ENCODE assay signal across 8 cellular contexts in genomic region chr6:43052842-43053544, GRCh38. TPM values are rescaled to one million over a fixed set of nuclear protein-coding genes. Genes with fewer than 3 reads are reported as not detected.
DNase-seq lines count a peak whose midpoint lies in the region; ATAC-seq and TF ChIP-seq lines count a peak whose summit lies in the region.

No MANE protein-coding gene starts in this region.

- CTCF ChIA-PET in IMR-90 (lab: Yijun Ruan, JAX) = no interaction called here

- TF ChIP-seq CTCF in IMR-90 (conservative IDR thresholded peaks at IDR 0.05; ENCODE audit: low read depth, low read length) = no peak
- no peak for TF ChIP-seq CTCF in heart left ventricle (IDR thresholded peaks at IDR 0.05)
- no peak for TF ChIP-seq CTCF in prostate gland (IDR thresholded peaks at IDR 0.05)

- in situ Hi-C loops in IMR-90 (cut with MboI; ENCODE audit: low sequenced_read_pairs) = no loop called here

- H3K4ac ChIP-seq in IMR-90 (ENCODE audit: low read depth, low read length) = peak overlapping the region; percentile 98

- peak overlapping the region; percentile 84 to 100 for H4K8ac ChIP-seq in IMR-90 (ENCODE audit: low read depth in 2 of 2, low read length in 2 of 2)

- dilution Hi-C loops in IMR-90 (cut with HindIII; ENCODE audit: low sequenced_read_pairs, unreplicated experiment) = no loop called here

- peak overlapping the region; percentile 100 for H2AK9ac ChIP-seq in IMR-90 (replicated peaks; ENCODE audit: low read depth, low read length, poor library complexity)

- WGBS in IMR-90 (ENCODE audit: extremely low coverage in 2 of 2, insufficient read length in 1 of 2), 2 experiments = 39% methylated on average over 10 of the region's 22 CpGs; no CpG with 5 or more reads in 1 of the 2 experiments
- WGBS in heart left ventricle, 4 donors = 20 to 32% (median 30%) methylated on average over 22 of the region's 22 CpGs
- WGBS in prostate gland = 11% methylated on average over 22 of the region's 22 CpGs

- DNase-seq in AG08396 (ENCODE audit: low spot score) = peak; percentile 35
- peak; percentile 20 for DNase-seq in IMR-90
- DNase-seq in activated T-helper 2 cell treated with anti-CD3 and anti-CD28 coated beads, Interferon-gamma antibody, Interleukin-2, Interleukin-4, amounts not matched to agents 10 μg/mL and 5 μg/mL and 100 μg/mL, durations not matched to agents 14 hours and 24 hours and 36 hours (ENCODE audit: low spot score) = no peak
- DNase-seq in heart left ventricle = peak in 3 of 5 donors; percentile 40 to 48 (median 41)
- no peak for DNase-seq in prostate gland (ENCODE audit: low spot score)
- DNase-seq in mesenteric fat pad (ENCODE audit: low spot score) = no peak
- DNase-seq in SKM-1 (lab: John Stamatoyannopoulos, UW; ENCODE audit: unreplicated experiment) = no peak

- peak overlapping the region; percentile 98 for H3K14ac ChIP-seq in IMR-90 (replicated peaks; ENCODE audit: low read depth, low read length)

- POLR2A ChIA-PET in IMR-90 (lab: Charles Lee; ENCODE audit: unreplicated experiment) = interaction anchor here (0.9 to 1.1 kb wide), 2 partner anchors 8 to 24 kb away, joined by 3 read pairs; no protein-coding TSS in a partner anchor

- peaks cover 35% of the 10 kb centered on the region for H3K4me1 Mint-ChIP-seq in activated T-helper 2 cell treated with anti-CD3 and anti-CD28 coated beads, Interferon-gamma antibody, Interleukin-2, Interleukin-4, amounts not matched to agents 10 μg/mL and 5 μg/mL and 100 μg/mL, durations not matched to agents 14 hours and 24 hours and 36 hours (ENCODE audit: low read depth)

- no peaks in the 10 kb centered on the region for H3K9me3 ChIP-seq in IMR-90 (ENCODE audit: control insufficient read depth, insufficient read depth, low read length)
- no peaks in the 10 kb centered on the region for H3K9me3 ChIP-seq in heart left ventricle
- H3K9me3 ChIP-seq in prostate gland = no peaks in the 10 kb centered on the region

- H2BK120ac ChIP-seq in IMR-90 (ENCODE audit: low read depth, low read length) = peak overlapping the region; percentile 71

- BruUV-seq in IMR-90 (replicated peaks; lab: Mats Ljungman, UMichigan) = no TSS peak

- H3K4me3 ChIP-seq in IMR-90 (ENCODE audit: insufficient read depth, low read depth, low read length) (peak overlapping the region; percentile 68), heart left ventricle (peak overlapping the region; percentile 36 to 87 (median 74)), prostate gland (peak overlapping the region; percentile 57 to 69)

- H3K27ac ChIP-seq in IMR-90 (ENCODE audit: insufficient read depth, low read length) (peak overlapping the region; percentile 87), heart left ventricle (peak overlapping the region; percentile 81 to 97 (median 94)), prostate gland (peak overlapping the region; percentile 80 to 86)

- H2BK5ac ChIP-seq in IMR-90 (ENCODE audit: low read depth, low read length, poor library complexity, severe bottlenecking) = peak overlapping the region; percentile 87

- TF ChIP-seq RAD21 in IMR-90 (IDR thresholded peaks at IDR 0.05; ENCODE audit: low read length) = no peak

- H3K27me3 ChIP-seq in IMR-90 (ENCODE audit: control insufficient read depth, insufficient read depth, low read length) = no peaks in the 10 kb centered on the region
- H3K27me3 ChIP-seq in heart left ventricle = no peaks in the 10 kb centered on the region
- no peaks in the 10 kb centered on the region for H3K27me3 ChIP-seq in prostate gland (replicated peaks; ENCODE audit: insufficient read depth)

- peak overlapping the region; percentile 93 for H2AFZ ChIP-seq in IMR-90 (replicated peaks; ENCODE audit: low read length, poor library complexity)

- intact Hi-C loops in IMR-90 (cut with micrococcal nuclease) = loop anchor here (1.0 to 5.0 kb wide), 2 partner anchors 22 to 89 kb away; no protein-coding TSS in a partner anchor
- intact Hi-C loops in activated T-helper 2 cell treated with anti-CD3 and anti-CD28 coated beads, Interferon-gamma antibody, Interleukin-2, Interleukin-4, amounts not matched to agents 10 μg/mL and 5 μg/mL and 100 μg/mL, durations not matched to agents 14 hours and 24 hours and 36 hours (cut with micrococcal nuclease) = loop anchor here (10.0 kb wide), 2 partner anchors 128 to 1488 kb away; partner anchors contain the start of gene CNPY3
- intact Hi-C loops in heart left ventricle (cut with DNase I) = loop anchor here in 6 of 10 donors (2.0 to 10.0 kb wide), 5 partner anchors 32 to 151 kb away; partner anchors contain the start of gene RRP36 (in 1 of the 6)
- intact Hi-C loops in prostate gland (cut with DNase I) = no loop called here

- H3K9me1 ChIP-seq in IMR-90 (ENCODE audit: insufficient read depth, low read length) = peaks cover 21% of the 10 kb centered on the region

- H3K23ac ChIP-seq in IMR-90 (ENCODE audit: low read depth, low read length) = peak overlapping the region; percentile 98

- peak overlapping the region; percentile 89 for H3K56ac ChIP-seq in IMR-90 (ENCODE audit: extremely low read depth, insufficient read depth, low read length)

- peak overlapping the region; percentile 99 for H3K4me2 ChIP-seq in IMR-90 (ENCODE audit: low read depth, low read length)

- no peak overlapping the region for H2BK20ac ChIP-seq in IMR-90 (ENCODE audit: low read depth, low read length)

- H3K36me3 Mint-ChIP-seq in activated T-helper 2 cell treated with anti-CD3 and anti-CD28 coated beads, Interferon-gamma antibody, Interleukin-2, Interleukin-4, amounts not matched to agents 10 μg/mL and 5 μg/mL and 100 μg/mL, durations not matched to agents 14 hours and 24 hours and 36 hours (ENCODE audit: low read depth) = peaks cover 62% of the 10 kb centered on the region

- peaks cover 18% of the 10 kb centered on the region for H3K4me1 ChIP-seq in IMR-90 (ENCODE audit: control insufficient read depth, insufficient read depth, low read length)
- H3K4me1 ChIP-seq in heart left ventricle = peaks cover 0 to 27% (median 12%) of the 10 kb centered on the region in 12 donors
- H3K4me1 ChIP-seq in prostate gland (replicated peaks) = peaks cover 10% of the 10 kb centered on the region

- H3K36me3 ChIP-seq in IMR-90 (ENCODE audit: control insufficient read depth, insufficient read depth, low read length) = peaks cover 44% of the 10 kb centered on the region
- peaks cover 0 to 58% (median 49%) of the 10 kb centered on the region in 9 donors for H3K36me3 ChIP-seq in heart left ventricle
- peaks cover 0 to 6% of the 10 kb centered on the region in 2 donors for H3K36me3 ChIP-seq in prostate gland

- H4K5ac ChIP-seq in IMR-90 (ENCODE audit: low read depth, low read length) = peak overlapping the region; percentile 99

- peak overlapping the region; percentile 88 for H4K91ac ChIP-seq in IMR-90 (ENCODE audit: insufficient read depth, low read depth, low read length)

- peak overlapping the region; percentile 100 for H2AK5ac ChIP-seq in IMR-90 (ENCODE audit: low read depth, low read length)

- ATAC-seq in GM19351 (IDR thresholded peaks at IDR 0.05; ENCODE audit: unreplicated experiment) (peak; percentile 33), IMR-90 (ENCODE audit: low read depth) (peak; percentile 45), heart left ventricle (peak; percentile 10 to 38 (median 26))

- H4K20me1 ChIP-seq in IMR-90 (ENCODE audit: insufficient read depth, low read length) = no peaks in the 10 kb centered on the region

- TF ChIP-seq POLR2A in IMR-90 (IDR thresholded peaks at IDR 0.05; ENCODE audit: low read depth, low read length) (no peak), heart left ventricle (IDR thresholded peaks at IDR 0.05) (no peak), prostate gland (IDR thresholded peaks at IDR 0.05) (no peak)

- H3K18ac ChIP-seq in IMR-90 (ENCODE audit: low read depth, low read length) = peak overlapping the region; percentile 62

- peaks cover 19 to 53% of the 10 kb centered on the region in 2 experiments; a peak in 3 of 4 replicates for H3K79me1 ChIP-seq in IMR-90 (ENCODE audit: low read depth in 1 of 2, low read length in 2 of 2)

- H3K27me3 Mint-ChIP-seq in activated T-helper 2 cell treated with anti-CD3 and anti-CD28 coated beads, Interferon-gamma antibody, Interleukin-2, Interleukin-4, amounts not matched to agents 10 μg/mL and 5 μg/mL and 100 μg/mL, durations not matched to agents 14 hours and 24 hours and 36 hours (ENCODE audit: low read depth) = no peaks in the 10 kb centered on the region

- H3K9me3 Mint-ChIP-seq in activated T-helper 2 cell treated with anti-CD3 and anti-CD28 coated beads, Interferon-gamma antibody, Interleukin-2, Interleukin-4, amounts not matched to agents 10 μg/mL and 5 μg/mL and 100 μg/mL, durations not matched to agents 14 hours and 24 hours and 36 hours = no peaks in the 10 kb centered on the region

- peak overlapping the region; percentile 98 for H3K27ac Mint-ChIP-seq in activated T-helper 2 cell treated with anti-CD3 and anti-CD28 coated beads, Interferon-gamma antibody, Interleukin-2, Interleukin-4, amounts not matched to agents 10 μg/mL and 5 μg/mL and 100 μg/mL, durations not matched to agents 14 hours and 24 hours and 36 hours

- H2BK15ac ChIP-seq in IMR-90 (ENCODE audit: low read depth, low read length) = peak overlapping the region; percentile 54; the same call in 1 of the 3 replicates

- H3K4me3 Mint-ChIP-seq in activated T-helper 2 cell treated with anti-CD3 and anti-CD28 coated beads, Interferon-gamma antibody, Interleukin-2, Interleukin-4, amounts not matched to agents 10 μg/mL and 5 μg/mL and 100 μg/mL, durations not matched to agents 14 hours and 24 hours and 36 hours (ENCODE audit: low read depth) = peak overlapping the region; percentile 100

- peak overlapping the region; percentile 95 for H3K9ac ChIP-seq in IMR-90 (ENCODE audit: low read depth, low read length)

RNA-seq across cellular contexts. Expression of gene CUL7, which starts 0.7 kb away (rescaled TPM):
- total RNA-seq in IMR-90 (2012; rRNA removed) = 33.3 and 39.3 TPM in 2 replicates
- polyA plus RNA-seq in IMR-90 (2012; rRNA removed) = 38.0 and 39.9 TPM in 2 replicates
- 21.6 and 30.2 TPM in 2 replicates for polyA plus RNA-seq in IMR-90 (2012; cell fraction: cytosol; rRNA removed)
- 102 and 140 TPM in 2 replicates for polyA plus RNA-seq in IMR-90 (2012; cell fraction: nucleus; rRNA removed; ENCODE audit: low replicate concordance)
- 26.0 and 27.3 TPM in 2 replicates for total RNA-seq in activated T-helper 2 cell treated with anti-CD3 and anti-CD28 coated beads, Interferon-gamma antibody, Interleukin-2, Interleukin-4, amounts not matched to agents 10 μg/mL and 5 μg/mL and 100 μg/mL, durations not matched to agents 14 hours and 24 hours and 36 hours
- 10 to 100 TPM in 2 of 9 donors, 1 to 10 TPM in 7; 5.6 to 13.2 (median 7.9) TPM for total RNA-seq in heart left ventricle
- polyA plus RNA-seq in heart left ventricle = 1 to 10 TPM; 3.5 to 6.1 TPM
- total RNA-seq in prostate gland = 10 to 100 TPM; 18.6 to 30.4 TPM
- total RNA-seq in mesenteric fat pad = 13.7 TPM

RNA-seq across cellular contexts. Expression of gene MRPL2, which starts 6.2 kb away (rescaled TPM):
- 15.8 and 18.1 TPM in 2 replicates for total RNA-seq in IMR-90 (2012; rRNA removed)
- 45.9 and 46.8 TPM in 2 replicates for polyA plus RNA-seq in IMR-90 (2012; rRNA removed)
- polyA plus RNA-seq in IMR-90 (2012; cell fraction: cytosol; rRNA removed) = 23.2 and 43.0 TPM in 2 replicates
- 38.5 and 46.5 TPM in 2 replicates for polyA plus RNA-seq in IMR-90 (2012; cell fraction: nucleus; rRNA removed; ENCODE audit: low replicate concordance)
- 76.0 and 76.6 TPM in 2 replicates for total RNA-seq in activated T-helper 2 cell treated with anti-CD3 and anti-CD28 coated beads, Interferon-gamma antibody, Interleukin-2, Interleukin-4, amounts not matched to agents 10 μg/mL and 5 μg/mL and 100 μg/mL, durations not matched to agents 14 hours and 24 hours and 36 hours
- 10 to 100 TPM; 54.0 to 98.5 (median 83.1) TPM for total RNA-seq in heart left ventricle
- polyA plus RNA-seq in heart left ventricle = 100 to 1,000 TPM; 119 to 142 TPM
- total RNA-seq in prostate gland = 10 to 100 TPM; 19.1 to 52.3 TPM
- total RNA-seq in mesenteric fat pad = 59.3 TPM

RNA-seq across cellular contexts. Expression of gene KLC4, which starts 6.4 kb away (rescaled TPM):
- total RNA-seq in IMR-90 (2012; rRNA removed) (9.7 and 10.9 TPM in 2 replicates), heart left ventricle (10 to 100 TPM; 18.8 to 35.4 (median 26.9) TPM), prostate gland (10 to 100 TPM; 27.3 to 41.2 TPM), mesenteric fat pad (18.1 TPM)
- polyA plus RNA-seq in IMR-90 (2012; rRNA removed) (12.4 and 13.0 TPM in 2 replicates), heart left ventricle (10 to 100 TPM; 23.5 to 30.0 TPM)
- 7.7 and 11.3 TPM in 2 replicates for polyA plus RNA-seq in IMR-90 (2012; cell fraction: cytosol; rRNA removed)
- polyA plus RNA-seq in IMR-90 (2012; cell fraction: nucleus; rRNA removed; ENCODE audit: low replicate concordance) = 63.8 and 69.4 TPM in 2 replicates
- total RNA-seq in activated T-helper 2 cell treated with anti-CD3 and anti-CD28 coated beads, Interferon-gamma antibody, Interleukin-2, Interleukin-4, amounts not matched to agents 10 μg/mL and 5 μg/mL and 100 μg/mL, durations not matched to agents 14 hours and 24 hours and 36 hours = 11.7 and 14.1 TPM in 2 replicates

RNA-seq across cellular contexts. Expression of gene PTK7, which starts 23.1 kb away (rescaled TPM):
- total RNA-seq in IMR-90 (2012; rRNA removed) = 44.4 and 47.1 TPM in 2 replicates
- polyA plus RNA-seq in IMR-90 (2012; rRNA removed) = 122 and 142 TPM in 2 replicates
- 77.1 and 216 TPM in 2 replicates for polyA plus RNA-seq in IMR-90 (2012; cell fraction: cytosol; rRNA removed)
- 374 and 547 TPM in 2 replicates for polyA plus RNA-seq in IMR-90 (2012; cell fraction: nucleus; rRNA removed; ENCODE audit: low replicate concordance)
- 3.7 TPM in 2 replicates for total RNA-seq in activated T-helper 2 cell treated with anti-CD3 and anti-CD28 coated beads, Interferon-gamma antibody, Interleukin-2, Interleukin-4, amounts not matched to agents 10 μg/mL and 5 μg/mL and 100 μg/mL, durations not matched to agents 14 hours and 24 hours and 36 hours
- total RNA-seq in heart left ventricle = 10 to 100 TPM in 1 of 9 donors, 1 to 10 TPM in 8; 1.4 to 10.4 (median 1.9) TPM
- 1 to 10 TPM; 1.8 to 4.8 TPM for polyA plus RNA-seq in heart left ventricle
- 10 to 100 TPM; 83.3 to 85.2 TPM for total RNA-seq in prostate gland
- 13.6 TPM for total RNA-seq in mesenteric fat pad

RNA-seq across cellular contexts. Expression of gene RRP36, which starts 31.6 kb away (rescaled TPM):
- 106 and 114 TPM in 2 replicates for total RNA-seq in IMR-90 (2012; rRNA removed)
- polyA plus RNA-seq in IMR-90 (2012; rRNA removed) = 54.3 and 55.1 TPM in 2 replicates
- 19.9 and 32.2 TPM in 2 replicates for polyA plus RNA-seq in IMR-90 (2012; cell fraction: cytosol; rRNA removed)
- polyA plus RNA-seq in IMR-90 (2012; cell fraction: nucleus; rRNA removed; ENCODE audit: low replicate concordance) = 8.8 and 25.5 TPM in 2 replicates
- total RNA-seq in activated T-helper 2 cell treated with anti-CD3 and anti-CD28 coated beads, Interferon-gamma antibody, Interleukin-2, Interleukin-4, amounts not matched to agents 10 μg/mL and 5 μg/mL and 100 μg/mL, durations not matched to agents 14 hours and 24 hours and 36 hours = 71.4 and 78.4 TPM in 2 replicates
- 10 to 100 TPM; 22.7 to 36.5 (median 32.3) TPM for total RNA-seq in heart left ventricle
- 10 to 100 TPM; 18.7 to 53.4 TPM for polyA plus RNA-seq in heart left ventricle
- 10 to 100 TPM; 45.1 to 50.8 TPM for total RNA-seq in prostate gland
- 51.9 TPM for total RNA-seq in mesenteric fat pad

Comparison
In these comparisons a context has a peak if more than half of its experiments do, and no peak if none do; other contexts are left out.
1. DNase-seq: peak in AG08396 (single experiment), IMR-90 (single experiment) and heart left ventricle (3 of 5); none in activated T-helper 2 cell treated with anti-CD3 and anti-CD28 coated beads, Interferon-gamma antibody, Interleukin-2, Interleukin-4, amounts not matched to agents 10 μg/mL and 5 μg/mL and 100 μg/mL, durations not matched to agents 14 hours and 24 hours and 36 hours (single experiment), prostate gland (single experiment), mesenteric fat pad (single experiment) and SKM-1 (single experiment).
2. Peak in every context shown above with its lines, with median percentiles within 50 percentile points of each other: ATAC-seq, H3K27ac ChIP-seq and H3K4me3 ChIP-seq.